Comparison of ENCODE assay signal across 20 cellular contexts in genomic region chr2:64930159-64930558, GRCh38. TPM values are rescaled to one million over a fixed set of nuclear protein-coding genes. Genes with fewer than 3 reads are reported as not detected.
DNase-seq lines count a peak whose midpoint lies in the region; ATAC-seq, FAIRE-seq and TF ChIP-seq lines count a peak whose summit lies in the region.
"Had no signal": no experiment of that assay in that cellular context is flagged by ENCODE, and none has a peak within 500 bp of the region (broad histone marks: within the 10 kb centered on the region; RNA-seq: fewer than 3 reads in every experiment).

No MANE protein-coding gene starts in this region.

- ATAC-seq in naive B cell (ENCODE audit: low read depth in 2 of 2), result no peak
- ATAC-seq: Right ventricle myocardium inferior, T-cell had no signal

- H3K4me1 ChIP-seq in OCI-LY1 (ENCODE audit: insufficient read depth, low read length, severe bottlenecking) (peaks cover 65% of the 10 kb centered on the region), osteoblast (ENCODE audit: insufficient read depth, low read length) (no peaks in the 10 kb centered on the region)
- H3K4me1 ChIP-seq: BE2C, Caco-2 had no signal

- H3K4me3 Mint-ChIP-seq in naive B cell, result peak overlapping the region; percentile 57 to 98 (median 96)
- H3K4me3 Mint-ChIP-seq: CD4-positive, CD25-positive, alpha-beta regulatory T cell; T-cell had no signal

- H3K9me2 ChIP-seq in OCI-LY1 (ENCODE audit: low read depth, low read length), result no peaks in the 10 kb centered on the region

- TF ChIP-seq CTCF in OCI-LY1 (IDR thresholded peaks at IDR 0.05; ENCODE audit: low read length) (no peak), osteoblast (IDR thresholded peaks at IDR 0.05; ENCODE audit: extremely low read depth, low read depth, low read length) (no peak)

- H3K27ac ChIP-seq in OCI-LY1 (ENCODE audit: low read depth, low read length, poor library complexity, severe bottlenecking) (peak overlapping the region; percentile 97), osteoblast (ENCODE audit: low read depth, low read length) (no peak overlapping the region)

- no peaks in the 10 kb centered on the region for H3K27me3 Mint-ChIP-seq in naive B cell
- H3K27me3 Mint-ChIP-seq: CD4-positive, CD25-positive, alpha-beta regulatory T cell had no signal

- H3K27ac Mint-ChIP-seq in naive B cell, result peak overlapping the region; percentile 81 to 97 (median 91)
- H3K27ac Mint-ChIP-seq: CD4-positive, CD25-positive, alpha-beta regulatory T cell; T-cell had no signal

- FAIRE-seq in GM18507 (lab: Jason Lieb, UNC), result peak; percentile 67
- FAIRE-seq: RCC 7860 had no signal

- H3K79me2 ChIP-seq in OCI-LY1 (ENCODE audit: insufficient read depth, low read length) (peaks cover 65% of the 10 kb centered on the region), osteoblast (ENCODE audit: insufficient read depth, low read length) (no peaks in the 10 kb centered on the region)

- peaks cover 82 to 98% (median 88%) of the 10 kb centered on the region in 3 donors for H3K4me1 Mint-ChIP-seq in naive B cell

- H3K4me3 ChIP-seq in OCI-LY1 (ENCODE audit: low read depth, low read length, poor library complexity, severe bottlenecking) (peak overlapping the region; percentile 73), osteoblast (ENCODE audit: insufficient read depth, low read length) (no peak overlapping the region)

- H3K36me3 ChIP-seq in OCI-LY1 (ENCODE audit: insufficient read depth, low read length), result peaks cover 53% of the 10 kb centered on the region
- no peaks in the 10 kb centered on the region for H3K36me3 ChIP-seq in osteoblast (ENCODE audit: insufficient read depth, low read length)
- H3K36me3 ChIP-seq: BE2C had no signal

- H4K20me1 ChIP-seq in OCI-LY1 (ENCODE audit: insufficient read depth, low read length) (no peaks in the 10 kb centered on the region), osteoblast (ENCODE audit: insufficient read depth, low read length) (no peaks in the 10 kb centered on the region)

- H2AFZ ChIP-seq in OCI-LY1 (ENCODE audit: low read length), result no peak overlapping the region
- no peak overlapping the region for H2AFZ ChIP-seq in osteoblast (ENCODE audit: low read length)

- H3K36me3 Mint-ChIP-seq in naive B cell, result peaks cover 14 to 30% of the 10 kb centered on the region in 2 donors

- H3K9me3 ChIP-seq in OCI-LY1 (ENCODE audit: low read length), result 0 out of 2 replicates have a peak, but pooled peaks cover 14% of the 10 kb centered on the region
- H3K9me3 ChIP-seq in osteoblast (ENCODE audit: low read depth, low read length), result no peaks in the 10 kb centered on the region
- H3K9me3 ChIP-seq: BE2C had no signal

- peaks cover 0 to 15% (median 9%) of the 10 kb centered on the region in 7 donors for H3K9me3 Mint-ChIP-seq in naive B cell

- H3K4me2 ChIP-seq in OCI-LY1 (ENCODE audit: low read length) (peak overlapping the region; percentile 95), osteoblast (ENCODE audit: insufficient read depth, low read length) (no peak overlapping the region)

- no peaks in the 10 kb centered on the region; the same call in 1 of the 2 replicates for H3F3A ChIP-seq in OCI-LY1 (ENCODE audit: insufficient read depth, low read length)

- H3K9ac ChIP-seq in OCI-LY1 (ENCODE audit: low read length), result peak overlapping the region; percentile 88

- DNase-seq in COLO829 (ENCODE audit: low spot score), result peak; percentile 25
- DNase-seq in GM18507 (ENCODE audit: extremely low spot score, insufficient read length, low read depth), result no peak
- no peak for DNase-seq in naive B cell
- no peak for DNase-seq in globus pallidus (ENCODE audit: low spot score)
- DNase-seq in NCI-H82 (lab: John Stamatoyannopoulos, UW), result no peak
- DNase-seq in HuH-7.5 (ENCODE audit: low spot score), result no peak
- DNase-seq in osteoblast (ENCODE audit: insufficient read length, low spot score, missing footprints), result no peak
- DNase-seq: 8988T; BE2C; Caco-2; CD4-positive, CD25-positive, alpha-beta regulatory T cell; GOT3; KBM-7; MV-4-11; NCI-H187; NCI-H524 treated with DMSO at 0.1 percent for 48 hours; T-cell had no signal

- no peaks in the 10 kb centered on the region for H3K27me3 ChIP-seq in OCI-LY1 (ENCODE audit: insufficient read depth, low read length)
- H3K27me3 ChIP-seq in osteoblast (ENCODE audit: insufficient read depth, low read length), result peaks cover 28% of the 10 kb centered on the region
- H3K27me3 ChIP-seq: BE2C had no signal

RNA-seq across cellular contexts. Expression of gene SLC1A4, which starts 59.0 kb away (rescaled TPM):
- polyA plus RNA-seq in naive B cell (ENCODE audit: low read depth in 6 of 6), result 1 to 10 TPM; 2.1 to 5.8 (median 3.0) TPM
- total RNA-seq in osteoblast, result 47.7 and 49.2 TPM in 2 replicates
